1 cellular context compared by ENCODE assay signal in the genomic region with DNA sequence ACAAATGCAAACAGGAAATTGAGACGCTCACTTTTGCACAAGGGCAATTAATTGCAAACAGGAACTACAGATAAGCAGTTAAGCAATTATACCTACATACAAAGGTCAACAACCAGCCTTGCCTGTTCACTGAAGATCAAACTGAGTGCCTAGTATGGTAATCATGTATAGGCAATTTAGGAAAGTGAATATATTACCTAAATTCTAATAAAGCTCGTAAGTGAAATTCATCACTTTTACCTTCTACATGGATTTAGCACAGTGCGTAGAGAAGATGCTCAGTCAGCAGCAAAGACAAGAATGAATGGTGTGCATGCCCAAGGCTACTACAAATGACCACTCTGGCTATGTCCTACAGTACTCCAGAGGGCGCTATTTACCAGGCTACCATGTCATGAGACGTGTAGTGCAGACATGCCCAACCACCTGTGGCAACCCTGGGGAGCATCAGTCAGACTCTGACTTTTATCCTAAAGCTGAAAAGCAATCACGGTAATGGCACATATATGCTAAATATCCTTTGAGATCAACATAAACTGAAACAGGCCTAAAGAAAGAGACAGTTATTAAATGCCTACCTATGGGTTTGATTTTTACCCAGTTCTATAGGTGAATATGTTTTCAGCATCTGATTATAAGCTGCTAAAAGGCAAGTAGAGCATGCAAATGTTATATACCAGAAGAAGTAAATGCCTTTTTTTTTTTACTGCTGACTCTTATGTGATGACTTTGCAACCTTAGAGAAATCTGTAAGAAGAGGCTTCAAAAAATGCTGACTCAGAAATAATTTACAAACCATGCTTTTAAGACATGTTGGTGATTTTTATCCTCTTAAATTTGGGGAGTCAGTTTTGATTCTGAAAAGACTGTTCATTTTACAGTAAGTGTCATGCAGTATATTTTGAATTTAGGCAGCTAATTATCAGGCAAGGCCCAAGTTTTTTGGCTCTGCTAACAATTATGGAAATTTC.
TF ChIP-seq lines count a peak whose summit lies in the region.

No MANE protein-coding gene starts in this region.

TF ChIP-seq in HepG2, 621 proteins besides CTCF, POLR2A, EP300 and RAD21 (continued from another document and continues in another):
- TF ChIP-seq, protein P1, sequence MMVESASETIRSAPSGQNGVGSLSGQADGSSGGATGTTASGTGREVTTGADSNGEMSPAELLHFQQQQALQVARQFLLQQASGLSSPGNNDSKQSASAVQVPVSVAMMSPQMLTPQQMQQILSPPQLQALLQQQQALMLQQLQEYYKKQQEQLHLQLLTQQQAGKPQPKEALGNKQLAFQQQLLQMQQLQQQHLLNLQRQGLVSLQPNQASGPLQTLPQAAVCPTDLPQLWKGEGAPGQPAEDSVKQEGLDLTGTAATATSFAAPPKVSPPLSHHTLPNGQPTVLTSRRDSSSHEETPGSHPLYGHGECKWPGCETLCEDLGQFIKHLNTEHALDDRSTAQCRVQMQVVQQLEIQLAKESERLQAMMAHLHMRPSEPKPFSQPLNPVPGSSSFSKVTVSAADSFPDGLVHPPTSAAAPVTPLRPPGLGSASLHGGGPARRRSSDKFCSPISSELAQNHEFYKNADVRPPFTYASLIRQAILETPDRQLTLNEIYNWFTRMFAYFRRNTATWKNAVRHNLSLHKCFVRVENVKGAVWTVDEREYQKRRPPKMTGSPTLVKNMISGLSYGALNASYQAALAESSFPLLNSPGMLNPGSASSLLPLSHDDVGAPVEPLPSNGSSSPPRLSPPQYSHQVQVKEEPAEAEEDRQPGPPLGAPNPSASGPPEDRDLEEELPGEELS (CRISPR knock-in tag; IDR thresholded peaks at IDR 0.05) = peak; percentile 83
- TF ChIP-seq, protein P2, sequence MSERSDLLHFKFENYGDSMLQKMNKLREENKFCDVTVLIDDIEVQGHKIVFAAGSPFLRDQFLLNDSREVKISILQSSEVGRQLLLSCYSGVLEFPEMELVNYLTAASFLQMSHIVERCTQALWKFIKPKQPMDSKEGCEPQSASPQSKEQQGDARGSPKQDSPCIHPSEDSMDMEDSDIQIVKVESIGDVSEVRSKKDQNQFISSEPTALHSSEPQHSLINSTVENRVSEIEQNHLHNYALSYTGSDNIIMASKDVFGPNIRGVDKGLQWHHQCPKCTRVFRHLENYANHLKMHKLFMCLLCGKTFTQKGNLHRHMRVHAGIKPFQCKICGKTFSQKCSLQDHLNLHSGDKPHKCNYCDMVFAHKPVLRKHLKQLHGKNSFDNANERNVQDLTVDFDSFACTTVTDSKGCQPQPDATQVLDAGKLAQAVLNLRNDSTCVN (CRISPR knock-in tag; IDR thresholded peaks at IDR 0.05; ENCODE audit: borderline replicate concordance) = peak; percentile 45; the same call in 1 of the 2 replicates
- peak; percentile 63 for TF ChIP-seq SALL1 (CRISPR knock-in tag; IDR thresholded peaks at IDR 0.05)
- no peak for TF ChIP-seq ZNF225 (CRISPR knock-in tag; IDR thresholded peaks at IDR 0.05)
- TF ChIP-seq KLF15 (CRISPR knock-in tag; IDR thresholded peaks at IDR 0.05; ENCODE audit: borderline replicate concordance) = no peak
- TF ChIP-seq DPF2 (CRISPR knock-in tag; IDR thresholded peaks at IDR 0.05; ENCODE audit: borderline replicate concordance, low read depth) = peak; percentile 70; the same call in 1 of the 2 replicates
- TF ChIP-seq, protein P3, sequence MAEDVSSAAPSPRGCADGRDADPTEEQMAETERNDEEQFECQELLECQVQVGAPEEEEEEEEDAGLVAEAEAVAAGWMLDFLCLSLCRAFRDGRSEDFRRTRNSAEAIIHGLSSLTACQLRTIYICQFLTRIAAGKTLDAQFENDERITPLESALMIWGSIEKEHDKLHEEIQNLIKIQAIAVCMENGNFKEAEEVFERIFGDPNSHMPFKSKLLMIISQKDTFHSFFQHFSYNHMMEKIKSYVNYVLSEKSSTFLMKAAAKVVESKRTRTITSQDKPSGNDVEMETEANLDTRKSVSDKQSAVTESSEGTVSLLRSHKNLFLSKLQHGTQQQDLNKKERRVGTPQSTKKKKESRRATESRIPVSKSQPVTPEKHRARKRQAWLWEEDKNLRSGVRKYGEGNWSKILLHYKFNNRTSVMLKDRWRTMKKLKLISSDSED (CRISPR knock-in tag; IDR thresholded peaks at IDR 0.05) = no peak
- TF ChIP-seq, protein P4, sequence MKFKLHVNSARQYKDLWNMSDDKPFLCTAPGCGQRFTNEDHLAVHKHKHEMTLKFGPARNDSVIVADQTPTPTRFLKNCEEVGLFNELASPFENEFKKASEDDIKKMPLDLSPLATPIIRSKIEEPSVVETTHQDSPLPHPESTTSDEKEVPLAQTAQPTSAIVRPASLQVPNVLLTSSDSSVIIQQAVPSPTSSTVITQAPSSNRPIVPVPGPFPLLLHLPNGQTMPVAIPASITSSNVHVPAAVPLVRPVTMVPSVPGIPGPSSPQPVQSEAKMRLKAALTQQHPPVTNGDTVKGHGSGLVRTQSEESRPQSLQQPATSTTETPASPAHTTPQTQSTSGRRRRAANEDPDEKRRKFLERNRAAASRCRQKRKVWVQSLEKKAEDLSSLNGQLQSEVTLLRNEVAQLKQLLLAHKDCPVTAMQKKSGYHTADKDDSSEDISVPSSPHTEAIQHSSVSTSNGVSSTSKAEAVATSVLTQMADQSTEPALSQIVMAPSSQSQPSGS (CRISPR knock-in tag; IDR thresholded peaks at IDR 0.05) = peak; percentile 15; the same call in 1 of the 2 replicates
- TF ChIP-seq, protein P5, sequence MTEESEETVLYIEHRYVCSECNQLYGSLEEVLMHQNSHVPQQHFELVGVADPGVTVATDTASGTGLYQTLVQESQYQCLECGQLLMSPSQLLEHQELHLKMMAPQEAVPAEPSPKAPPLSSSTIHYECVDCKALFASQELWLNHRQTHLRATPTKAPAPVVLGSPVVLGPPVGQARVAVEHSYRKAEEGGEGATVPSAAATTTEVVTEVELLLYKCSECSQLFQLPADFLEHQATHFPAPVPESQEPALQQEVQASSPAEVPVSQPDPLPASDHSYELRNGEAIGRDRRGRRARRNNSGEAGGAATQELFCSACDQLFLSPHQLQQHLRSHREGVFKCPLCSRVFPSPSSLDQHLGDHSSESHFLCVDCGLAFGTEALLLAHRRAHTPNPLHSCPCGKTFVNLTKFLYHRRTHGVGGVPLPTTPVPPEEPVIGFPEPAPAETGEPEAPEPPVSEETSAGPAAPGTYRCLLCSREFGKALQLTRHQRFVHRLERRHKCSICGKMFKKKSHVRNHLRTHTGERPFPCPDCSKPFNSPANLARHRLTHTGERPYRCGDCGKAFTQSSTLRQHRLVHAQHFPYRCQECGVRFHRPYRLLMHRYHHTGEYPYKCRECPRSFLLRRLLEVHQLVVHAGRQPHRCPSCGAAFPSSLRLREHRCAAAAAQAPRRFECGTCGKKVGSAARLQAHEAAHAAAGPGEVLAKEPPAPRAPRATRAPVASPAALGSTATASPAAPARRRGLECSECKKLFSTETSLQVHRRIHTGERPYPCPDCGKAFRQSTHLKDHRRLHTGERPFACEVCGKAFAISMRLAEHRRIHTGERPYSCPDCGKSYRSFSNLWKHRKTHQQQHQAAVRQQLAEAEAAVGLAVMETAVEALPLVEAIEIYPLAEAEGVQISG (CRISPR knock-in tag; IDR thresholded peaks at IDR 0.05) = 0 out of 2 replicates have a peak, but pooled peaks have one; percentile 38
- 0 out of 2 replicates have a peak, but pooled peaks have one; percentile 33 for TF ChIP-seq PPARG (CRISPR knock-in tag; conservative IDR thresholded peaks at IDR 0.05)
- TF ChIP-seq NCOA2 (CRISPR knock-in tag; IDR thresholded peaks at IDR 0.05) = peak; percentile 85
- TF ChIP-seq ZFP82 (CRISPR knock-in tag; IDR thresholded peaks at IDR 0.05; ENCODE audit: borderline replicate concordance) = no peak
- TF ChIP-seq, protein P6, sequence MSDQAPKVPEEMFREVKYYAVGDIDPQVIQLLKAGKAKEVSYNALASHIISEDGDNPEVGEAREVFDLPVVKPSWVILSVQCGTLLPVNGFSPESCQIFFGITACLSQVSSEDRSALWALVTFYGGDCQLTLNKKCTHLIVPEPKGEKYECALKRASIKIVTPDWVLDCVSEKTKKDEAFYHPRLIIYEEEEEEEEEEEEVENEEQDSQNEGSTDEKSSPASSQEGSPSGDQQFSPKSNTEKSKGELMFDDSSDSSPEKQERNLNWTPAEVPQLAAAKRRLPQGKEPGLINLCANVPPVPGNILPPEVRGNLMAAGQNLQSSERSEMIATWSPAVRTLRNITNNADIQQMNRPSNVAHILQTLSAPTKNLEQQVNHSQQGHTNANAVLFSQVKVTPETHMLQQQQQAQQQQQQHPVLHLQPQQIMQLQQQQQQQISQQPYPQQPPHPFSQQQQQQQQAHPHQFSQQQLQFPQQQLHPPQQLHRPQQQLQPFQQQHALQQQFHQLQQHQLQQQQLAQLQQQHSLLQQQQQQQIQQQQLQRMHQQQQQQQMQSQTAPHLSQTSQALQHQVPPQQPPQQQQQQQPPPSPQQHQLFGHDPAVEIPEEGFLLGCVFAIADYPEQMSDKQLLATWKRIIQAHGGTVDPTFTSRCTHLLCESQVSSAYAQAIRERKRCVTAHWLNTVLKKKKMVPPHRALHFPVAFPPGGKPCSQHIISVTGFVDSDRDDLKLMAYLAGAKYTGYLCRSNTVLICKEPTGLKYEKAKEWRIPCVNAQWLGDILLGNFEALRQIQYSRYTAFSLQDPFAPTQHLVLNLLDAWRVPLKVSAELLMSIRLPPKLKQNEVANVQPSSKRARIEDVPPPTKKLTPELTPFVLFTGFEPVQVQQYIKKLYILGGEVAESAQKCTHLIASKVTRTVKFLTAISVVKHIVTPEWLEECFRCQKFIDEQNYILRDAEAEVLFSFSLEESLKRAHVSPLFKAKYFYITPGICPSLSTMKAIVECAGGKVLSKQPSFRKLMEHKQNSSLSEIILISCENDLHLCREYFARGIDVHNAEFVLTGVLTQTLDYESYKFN (CRISPR knock-in tag; conservative IDR thresholded peaks at IDR 0.05) = peak; percentile 79
- peak; percentile 62; the same call in 1 of the 2 replicates for TF ChIP-seq ERF (CRISPR knock-in tag; IDR thresholded peaks at IDR 0.05)
- peak; percentile 77 for TF ChIP-seq POGZ (CRISPR knock-in tag; IDR thresholded peaks at IDR 0.05)
- TF ChIP-seq, protein P7, sequence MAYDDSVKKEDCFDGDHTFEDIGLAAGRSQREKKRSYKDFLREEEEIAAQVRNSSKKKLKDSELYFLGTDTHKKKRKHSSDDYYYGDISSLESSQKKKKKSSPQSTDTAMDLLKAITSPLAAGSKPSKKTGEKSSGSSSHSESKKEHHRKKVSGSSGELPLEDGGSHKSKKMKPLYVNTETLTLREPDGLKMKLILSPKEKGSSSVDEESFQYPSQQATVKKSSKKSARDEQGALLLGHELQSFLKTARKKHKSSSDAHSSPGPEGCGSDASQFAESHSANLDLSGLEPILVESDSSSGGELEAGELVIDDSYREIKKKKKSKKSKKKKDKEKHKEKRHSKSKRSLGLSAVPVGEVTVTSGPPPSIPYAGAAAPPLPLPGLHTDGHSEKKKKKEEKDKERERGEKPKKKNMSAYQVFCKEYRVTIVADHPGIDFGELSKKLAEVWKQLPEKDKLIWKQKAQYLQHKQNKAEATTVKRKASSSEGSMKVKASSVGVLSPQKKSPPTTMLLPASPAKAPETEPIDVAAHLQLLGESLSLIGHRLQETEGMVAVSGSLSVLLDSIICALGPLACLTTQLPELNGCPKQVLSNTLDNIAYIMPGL (CRISPR knock-in tag; IDR thresholded peaks at IDR 0.05; ENCODE audit: borderline replicate concordance in 1 of 2, low read depth in 1 of 2) = peak in 1 of 2 experiments; percentile 67; a peak in 1 of 4 replicates
- peak; percentile 80; the same call in 1 of the 2 replicates for TF ChIP-seq FOXJ3 (CRISPR knock-in tag; IDR thresholded peaks at IDR 0.05; ENCODE audit: borderline replicate concordance)
- TF ChIP-seq ZNF747 (CRISPR knock-in tag; IDR thresholded peaks at IDR 0.05; ENCODE audit: borderline replicate concordance) = no peak
- no peak for TF ChIP-seq ZNF790 (CRISPR knock-in tag; IDR thresholded peaks at IDR 0.05; ENCODE audit: borderline replicate concordance)
- TF ChIP-seq ZNF343 (CRISPR knock-in tag; IDR thresholded peaks at IDR 0.05) = no peak
- TF ChIP-seq NR2F6 (IDR thresholded peaks at IDR 0.05) = peak; percentile 52
- TF ChIP-seq NR2F6 (CRISPR knock-in tag; IDR thresholded peaks at IDR 0.05) = peak; percentile 52; the same call in 1 of the 2 replicates
- TF ChIP-seq, protein P8, sequence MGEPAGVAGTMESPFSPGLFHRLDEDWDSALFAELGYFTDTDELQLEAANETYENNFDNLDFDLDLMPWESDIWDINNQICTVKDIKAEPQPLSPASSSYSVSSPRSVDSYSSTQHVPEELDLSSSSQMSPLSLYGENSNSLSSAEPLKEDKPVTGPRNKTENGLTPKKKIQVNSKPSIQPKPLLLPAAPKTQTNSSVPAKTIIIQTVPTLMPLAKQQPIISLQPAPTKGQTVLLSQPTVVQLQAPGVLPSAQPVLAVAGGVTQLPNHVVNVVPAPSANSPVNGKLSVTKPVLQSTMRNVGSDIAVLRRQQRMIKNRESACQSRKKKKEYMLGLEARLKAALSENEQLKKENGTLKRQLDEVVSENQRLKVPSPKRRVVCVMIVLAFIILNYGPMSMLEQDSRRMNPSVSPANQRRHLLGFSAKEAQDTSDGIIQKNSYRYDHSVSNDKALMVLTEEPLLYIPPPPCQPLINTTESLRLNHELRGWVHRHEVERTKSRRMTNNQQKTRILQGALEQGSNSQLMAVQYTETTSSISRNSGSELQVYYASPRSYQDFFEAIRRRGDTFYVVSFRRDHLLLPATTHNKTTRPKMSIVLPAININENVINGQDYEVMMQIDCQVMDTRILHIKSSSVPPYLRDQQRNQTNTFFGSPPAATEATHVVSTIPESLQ (CRISPR knock-in tag; conservative IDR thresholded peaks at IDR 0.05) = 0 out of 2 replicates have a peak, but pooled peaks have one; percentile 29
- TF ChIP-seq NFIC (IDR thresholded peaks at IDR 0.05; ENCODE audit: low read length) = 0 out of 2 replicates have a peak, but pooled peaks have one; percentile 63
- TF ChIP-seq MAFK (conservative IDR thresholded peaks at IDR 0.05 in 1 of 2, IDR thresholded peaks at IDR 0.05 in 1 of 2; ENCODE audit: low read length in 2 of 2) = peak; percentile 98 to 100
- no peak for TF ChIP-seq NONO (IDR thresholded peaks at IDR 0.05)
- TF ChIP-seq NONO (CRISPR knock-in tag; conservative IDR thresholded peaks at IDR 0.05) = no peak; the same call in 1 of the 2 replicates
- peak; percentile 83; the same call in 1 of the 2 replicates for TF ChIP-seq EHMT2 (IDR thresholded peaks at IDR 0.05; ENCODE audit: borderline replicate concordance, low read depth, low read length)
- TF ChIP-seq, protein P9, sequence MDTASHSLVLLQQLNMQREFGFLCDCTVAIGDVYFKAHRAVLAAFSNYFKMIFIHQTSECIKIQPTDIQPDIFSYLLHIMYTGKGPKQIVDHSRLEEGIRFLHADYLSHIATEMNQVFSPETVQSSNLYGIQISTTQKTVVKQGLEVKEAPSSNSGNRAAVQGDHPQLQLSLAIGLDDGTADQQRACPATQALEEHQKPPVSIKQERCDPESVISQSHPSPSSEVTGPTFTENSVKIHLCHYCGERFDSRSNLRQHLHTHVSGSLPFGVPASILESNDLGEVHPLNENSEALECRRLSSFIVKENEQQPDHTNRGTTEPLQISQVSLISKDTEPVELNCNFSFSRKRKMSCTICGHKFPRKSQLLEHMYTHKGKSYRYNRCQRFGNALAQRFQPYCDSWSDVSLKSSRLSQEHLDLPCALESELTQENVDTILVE (CRISPR knock-in tag; IDR thresholded peaks at IDR 0.05) = peak; percentile 66
